10 cellular contexts compared by ENCODE assay signal in the genomic region with DNA sequence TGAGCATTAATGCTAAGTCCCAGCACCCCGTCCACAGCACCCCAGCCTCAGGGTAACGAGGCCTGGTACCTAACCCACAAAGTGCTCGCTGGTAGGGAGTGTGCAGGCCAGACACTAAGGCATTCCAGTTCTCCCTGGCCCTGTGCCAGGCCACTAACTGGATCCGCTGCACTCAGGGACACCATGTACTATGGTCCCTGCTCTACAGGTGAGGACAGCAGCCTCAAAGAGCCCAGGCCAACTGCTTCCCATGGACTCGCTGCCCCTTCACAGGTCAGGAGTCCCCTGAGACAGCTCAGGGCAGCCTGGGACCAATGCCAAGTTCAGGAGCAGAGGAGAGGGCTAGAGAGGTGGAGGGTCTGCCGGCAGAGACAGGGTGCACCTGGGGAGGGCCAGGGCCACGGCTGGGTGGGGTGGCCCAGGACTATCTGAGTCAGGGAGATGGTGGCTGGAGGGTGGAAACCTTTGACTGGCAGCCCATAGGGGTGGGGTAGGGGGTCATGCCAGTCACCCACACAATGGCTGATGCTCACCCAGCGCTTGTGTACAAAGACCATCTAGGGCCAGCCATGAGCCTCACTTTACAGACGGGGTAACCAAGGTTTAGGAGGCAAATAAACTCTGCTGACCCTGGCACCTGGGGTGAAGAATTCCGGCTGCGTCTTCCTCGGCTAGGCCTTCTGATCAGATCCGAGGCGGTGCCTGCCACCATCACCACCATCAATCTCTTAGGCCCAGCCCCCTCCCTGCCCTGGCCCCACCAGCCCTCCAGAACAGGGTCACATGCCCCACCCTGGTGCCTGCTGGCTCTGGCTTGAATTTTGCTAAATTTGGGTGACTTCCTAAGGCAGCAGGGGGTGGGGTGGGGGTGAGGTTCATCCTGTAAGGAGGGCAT. TPM values are rescaled to one million over a fixed set of nuclear protein-coding genes. Genes with fewer than 3 reads are reported as not detected.
DNase-seq lines count a peak whose midpoint lies in the region; ATAC-seq and TF ChIP-seq lines count a peak whose summit lies in the region.
"Had no signal": no experiment of that assay in that cellular context is flagged by ENCODE, and none has a peak within 500 bp of the region (broad histone marks: within the 10 kb centered on the region; RNA-seq: fewer than 3 reads in every experiment).

No MANE protein-coding gene starts in this region.

- H3K36me3 Mint-ChIP-seq in stimulated activated memory B cell treated with anti-CD40 and anti-IgM and Interleukin-4, amounts not matched to agents 10 μg/mL and 1 μg/mL and 100 μg/mL, for 72 hours, result no peaks in the 10 kb centered on the region

- no peak overlapping the region for H2BK120ac ChIP-seq in IMR-90 (ENCODE audit: low read depth, low read length)

- H3K9ac ChIP-seq in IMR-90 (ENCODE audit: low read depth, low read length), result peak overlapping the region; percentile 59

- no peak for TF ChIP-seq RAD21 in IMR-90 (IDR thresholded peaks at IDR 0.05; ENCODE audit: low read length)

- H3K18ac ChIP-seq in IMR-90 (ENCODE audit: low read depth, low read length), result no peak overlapping the region; the same call in 1 of the 2 replicates

- H3K4me3 Mint-ChIP-seq in stimulated activated memory B cell treated with anti-CD40 and anti-IgM and Interleukin-4, amounts not matched to agents 10 μg/mL and 1 μg/mL and 100 μg/mL, for 72 hours, result no peak overlapping the region

- H3K27me3 ChIP-seq in IMR-90 (ENCODE audit: control insufficient read depth, insufficient read depth, low read length), result no peaks in the 10 kb centered on the region
- H3K27me3 ChIP-seq in HAP-1 (ENCODE audit: low read depth), result no peaks in the 10 kb centered on the region

- peak overlapping the region; percentile 88 for H3K4me2 ChIP-seq in IMR-90 (ENCODE audit: low read depth, low read length)

- peak overlapping the region; percentile 70 for H3K27ac ChIP-seq in IMR-90 (ENCODE audit: insufficient read depth, low read length)

- peak overlapping the region; percentile 76 for H3K14ac ChIP-seq in IMR-90 (replicated peaks; ENCODE audit: low read depth, low read length)

- peak; percentile 2 for ATAC-seq in IMR-90 (ENCODE audit: low read depth)
- peak; percentile 8 for ATAC-seq in stimulated activated memory B cell treated with anti-CD40 and anti-IgM and Interleukin-4, amounts not matched to agents 10 μg/mL and 1 μg/mL and 100 μg/mL, for 72 hours
- ATAC-seq in GM21723 (IDR thresholded peaks at IDR 0.05; ENCODE audit: unreplicated experiment), result no peak
- ATAC-seq in esophagus mucosa, result no peak

- in situ Hi-C loops in IMR-90 (cut with MboI; ENCODE audit: low sequenced_read_pairs) (no loop called here), HAP-1 (cut with MboI; ENCODE audit: low sequenced_read_pairs) (no loop called here)

- H4K91ac ChIP-seq in IMR-90 (ENCODE audit: insufficient read depth, low read depth, low read length), result peak overlapping the region; percentile 31

- peak overlapping the region; percentile 93 for H2AK9ac ChIP-seq in IMR-90 (replicated peaks; ENCODE audit: low read depth, low read length, poor library complexity)

- H3K56ac ChIP-seq in IMR-90 (ENCODE audit: extremely low read depth, insufficient read depth, low read length), result no peak overlapping the region

- 67% methylated on average over 3 of the region's 14 CpGs; no CpG with 5 or more reads in 1 of the 2 experiments for WGBS in IMR-90 (ENCODE audit: extremely low coverage in 2 of 2, insufficient read length in 1 of 2), 2 experiments
- WGBS in lower leg skin, 2 donors, result 36 to 50% methylated on average over 12 of the region's 14 CpGs

- no peak for DNase-seq in IMR-90
- peak; percentile 13 for DNase-seq in dermis blood vessel endothelial cell
- DNase-seq in lower leg skin (ENCODE audit: low spot score in 2 of 2), result peak in 1 of 2 donors; percentile 57
- no peak for DNase-seq in H4 (ENCODE audit: low spot score)
- DNase-seq in HAP-1 (ENCODE audit: low spot score in 2 of 2), result no peak
- DNase-seq: T-helper 9 cell had no signal

- POLR2A ChIA-PET in IMR-90 (lab: Charles Lee; ENCODE audit: unreplicated experiment), result no interaction called here

- peak overlapping the region; percentile 82 for H2AFZ ChIP-seq in IMR-90 (replicated peaks; ENCODE audit: low read length, poor library complexity)

- peaks cover 8% of the 10 kb centered on the region for H3K4me1 Mint-ChIP-seq in stimulated activated memory B cell treated with anti-CD40 and anti-IgM and Interleukin-4, amounts not matched to agents 10 μg/mL and 1 μg/mL and 100 μg/mL, for 72 hours

- BruUV-seq in IMR-90 (replicated peaks; lab: Mats Ljungman, UMichigan), result no TSS peak

- no peak for TF ChIP-seq POLR2A in IMR-90 (IDR thresholded peaks at IDR 0.05; ENCODE audit: low read depth, low read length)
- TF ChIP-seq POLR2A in lower leg skin (IDR thresholded peaks at IDR 0.05), result no peak

- no peak overlapping the region for H2BK15ac ChIP-seq in IMR-90 (ENCODE audit: low read depth, low read length)

- H2AK5ac ChIP-seq in IMR-90 (ENCODE audit: low read depth, low read length), result peak overlapping the region; percentile 84

- dilution Hi-C loops in IMR-90 (cut with HindIII; ENCODE audit: low sequenced_read_pairs, unreplicated experiment), result no loop called here

- H3K4me1 ChIP-seq in IMR-90 (ENCODE audit: control insufficient read depth, insufficient read depth, low read length) (peaks cover 57% of the 10 kb centered on the region), HAP-1 (no peaks in the 10 kb centered on the region)

- H3K9me1 ChIP-seq in IMR-90 (ENCODE audit: insufficient read depth, low read length), result peaks cover 27% of the 10 kb centered on the region

- CTCF ChIA-PET in IMR-90 (lab: Yijun Ruan, JAX), result no interaction called here

- peak overlapping the region; percentile 71; the same call in 1 of the 2 replicates for H3K23ac ChIP-seq in IMR-90 (ENCODE audit: low read depth, low read length)

- H3K27ac Mint-ChIP-seq in stimulated activated memory B cell treated with anti-CD40 and anti-IgM and Interleukin-4, amounts not matched to agents 10 μg/mL and 1 μg/mL and 100 μg/mL, for 72 hours, result no peak overlapping the region

- intact Hi-C loops in IMR-90 (cut with micrococcal nuclease) (loop anchor here (5.0 to 10.0 kb wide), 2 partner anchors 37 to 105 kb away; a partner anchor contains a TSS), lower leg skin (cut with DNase I; ENCODE audit: low total_unique reads) (no loop called here)

- no peaks in the 10 kb centered on the region for H3K9me3 ChIP-seq in IMR-90 (ENCODE audit: control insufficient read depth, insufficient read depth, low read length)
- no peaks in the 10 kb centered on the region for H3K9me3 ChIP-seq in HAP-1

- H2BK20ac ChIP-seq in IMR-90 (ENCODE audit: low read depth, low read length), result no peak overlapping the region; the same call in 1 of the 2 replicates

- H4K5ac ChIP-seq in IMR-90 (ENCODE audit: low read depth, low read length), result peak overlapping the region; percentile 11

- H4K8ac ChIP-seq in IMR-90 (ENCODE audit: low read depth in 2 of 2, low read length in 2 of 2), result peak overlapping the region; percentile 10 to 69; a peak in 3 of 4 replicates

- no peak for TF ChIP-seq CTCF in IMR-90 (conservative IDR thresholded peaks at IDR 0.05; ENCODE audit: low read depth, low read length)
- no peak for TF ChIP-seq CTCF in lower leg skin (IDR thresholded peaks at IDR 0.05)

- H3K4ac ChIP-seq in IMR-90 (ENCODE audit: low read depth, low read length), result peak overlapping the region; percentile 68

- peak overlapping the region; percentile 67 for H2BK5ac ChIP-seq in IMR-90 (ENCODE audit: low read depth, low read length, poor library complexity, severe bottlenecking)

- H3K4me3 ChIP-seq in IMR-90 (ENCODE audit: insufficient read depth, low read depth, low read length) (peak overlapping the region; percentile 53), lower leg skin (ENCODE audit: low read depth, poor library complexity, severe bottlenecking) (peak overlapping the region; percentile 3), HAP-1 (no peak overlapping the region)
- H3K4me3 ChIP-seq: GM12878 had no signal

- peaks cover 34 to 97% of the 10 kb centered on the region in 2 experiments for H3K79me1 ChIP-seq in IMR-90 (ENCODE audit: low read depth in 1 of 2, low read length in 2 of 2)

- H3K36me3 ChIP-seq in IMR-90 (ENCODE audit: control insufficient read depth, insufficient read depth, low read length), result no peaks in the 10 kb centered on the region
- no peaks in the 10 kb centered on the region for H3K36me3 ChIP-seq in HAP-1 (replicated peaks)

- H4K20me1 ChIP-seq in IMR-90 (ENCODE audit: insufficient read depth, low read length), result peaks cover 73% of the 10 kb centered on the region

- H3K9me3 Mint-ChIP-seq in stimulated activated memory B cell treated with anti-CD40 and anti-IgM and Interleukin-4, amounts not matched to agents 10 μg/mL and 1 μg/mL and 100 μg/mL, for 72 hours, result no peaks in the 10 kb centered on the region

- peaks cover 83% of the 10 kb centered on the region for H3K27me3 Mint-ChIP-seq in stimulated activated memory B cell treated with anti-CD40 and anti-IgM and Interleukin-4, amounts not matched to agents 10 μg/mL and 1 μg/mL and 100 μg/mL, for 72 hours

TF ChIP-seq in IMR-90, 13 proteins besides CTCF, POLR2A, EP300 and RAD21 (continues in another document):
- TF ChIP-seq MAZ (IDR thresholded peaks at IDR 0.05; ENCODE audit: borderline replicate concordance, low read depth, low read length) (no peak), BHLHE40 (IDR thresholded peaks at IDR 0.05; ENCODE audit: low read depth, low read length) (no peak)
- TF ChIP-seq, protein P1, sequence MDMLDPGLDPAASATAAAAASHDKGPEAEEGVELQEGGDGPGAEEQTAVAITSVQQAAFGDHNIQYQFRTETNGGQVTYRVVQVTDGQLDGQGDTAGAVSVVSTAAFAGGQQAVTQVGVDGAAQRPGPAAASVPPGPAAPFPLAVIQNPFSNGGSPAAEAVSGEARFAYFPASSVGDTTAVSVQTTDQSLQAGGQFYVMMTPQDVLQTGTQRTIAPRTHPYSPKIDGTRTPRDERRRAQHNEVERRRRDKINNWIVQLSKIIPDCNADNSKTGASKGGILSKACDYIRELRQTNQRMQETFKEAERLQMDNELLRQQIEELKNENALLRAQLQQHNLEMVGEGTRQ (IDR thresholded peaks at IDR 0.05; ENCODE audit: low read depth, low read length), result no peak

RNA-seq across cellular contexts. Expression of a gene that starts 5.6 kb away (rescaled TPM):
- total RNA-seq in IMR-90 (2012; rRNA removed) (14.4 and 14.9 TPM in 2 replicates), dermis blood vessel endothelial cell (74.9 and 110 TPM in 2 replicates), lower leg skin (10 to 100 TPM; 39.0 to 77.4 (median 64.2) TPM), esophagus mucosa (13.4 TPM)
- 22.3 and 24.1 TPM in 2 replicates for polyA plus RNA-seq in IMR-90 (2012; rRNA removed)
- 14.5 and 18.6 TPM in 2 replicates for polyA plus RNA-seq in IMR-90 (2012; cell fraction: cytosol; rRNA removed)
- polyA plus RNA-seq in IMR-90 (2012; cell fraction: nucleus; rRNA removed; ENCODE audit: low replicate concordance), result 66.7 and 137 TPM in 2 replicates
- total RNA-seq in H4 (2014; rRNA removed; shearing (Covaris generic)), result 9.2 and 12.7 TPM in 2 replicates
- total RNA-seq: GM12878 had no signal
- polyA plus RNA-seq: GM12878 had no signal

RNA-seq across cellular contexts. Expression of a gene that starts 59.1 kb away (rescaled TPM):
- total RNA-seq in IMR-90 (2012; rRNA removed) (not detected in 2 replicates), dermis blood vessel endothelial cell (not detected in 2 replicates), lower leg skin (not detected), esophagus mucosa (not detected)
- polyA plus RNA-seq in IMR-90 (2012; rRNA removed), result not detected in 2 replicates
- polyA plus RNA-seq in IMR-90 (2012; cell fraction: cytosol; rRNA removed), result not detected in 2 replicates
- polyA plus RNA-seq in IMR-90 (2012; cell fraction: nucleus; rRNA removed; ENCODE audit: low replicate concordance), result not detected in 2 replicates
- total RNA-seq in H4 (2014; rRNA removed; shearing (Covaris generic)), result not detected in 2 replicates
- total RNA-seq: GM12878 had no signal
- polyA plus RNA-seq: GM12878 had no signal

Comparison
In these comparisons a context has a peak if more than half of its experiments do, and no peak if none do; other contexts are left out.
1. ATAC-seq: peak in IMR-90 (single experiment) and stimulated activated memory B cell treated with anti-CD40 and anti-IgM and Interleukin-4, amounts not matched to agents 10 μg/mL and 1 μg/mL and 100 μg/mL, for 72 hours (single experiment); none in GM21723 (single experiment) and esophagus mucosa (single experiment).